Comparison of ENCODE assay signal across 1 cellular context in genomic region chr4:76243877-76244276, GRCh38. TPM values are rescaled to one million over a fixed set of nuclear protein-coding genes. Genes with fewer than 3 reads are reported as not detected.
"Had no signal": no experiment of that assay in that cellular context is flagged by ENCODE, and none has a peak within 500 bp of the region (broad histone marks: within the 10 kb centered on the region; RNA-seq: fewer than 3 reads in every experiment).

No MANE protein-coding gene starts in this region.

RNA-seq across cellular contexts. Expression of gene FAM47E, which starts 7.6 kb away (rescaled TPM):
- total RNA-seq: GM23248 had no signal
- polyA plus RNA-seq: GM23248 had no signal
